Comparison of ENCODE assay signal across 3 cellular contexts in genomic region chr16:30110661-30111060, GRCh38.
TF ChIP-seq lines count a peak whose summit lies in the region.

No MANE protein-coding gene starts in this region.

TF ChIP-seq in A549, 52 proteins besides CTCF, POLR2A, EP300 and RAD21:
- TF ChIP-seq FOSL2 (IDR thresholded peaks at IDR 0.05), result no peak
- peak; percentile 41; the same call in 1 of the 2 replicates for TF ChIP-seq FOSL2 (CRISPR knock-in tag; IDR thresholded peaks at IDR 0.05)
- TF ChIP-seq ESRRA (IDR thresholded peaks at IDR 0.05; ENCODE audit: borderline replicate concordance, low read length), result no peak

TF ChIP-seq in HEK293, 187 proteins besides CTCF, POLR2A, EP300 and RAD21:
- TF ChIP-seq ZSCAN30 (tag by site-specific recombination; IDR thresholded peaks at IDR 0.05), result no peak
- TF ChIP-seq GLIS1 (tag by site-specific recombination; IDR thresholded peaks at IDR 0.05), result 0 out of 2 replicates have a peak, but pooled peaks have one; percentile 14

TF ChIP-seq in K562, 482 proteins besides CTCF, POLR2A, EP300 and RAD21:
- TF ChIP-seq SETDB1 (IDR thresholded peaks at IDR 0.05; ENCODE audit: low read length) (no peak), ZNF354B (CRISPR knock-in tag; IDR thresholded peaks at IDR 0.05) (no peak), ZKSCAN1 (IDR thresholded peaks at IDR 0.05; ENCODE audit: low read depth, low read length) (no peak), ZKSCAN8 (CRISPR knock-in tag; IDR thresholded peaks at IDR 0.05) (no peak), ZNF384 (IDR thresholded peaks at IDR 0.05; ENCODE audit: low read depth, low read length) (peak; percentile 47; the same call in 1 of the 2 replicates), ZFP1 (CRISPR knock-in tag; IDR thresholded peaks at IDR 0.05) (no peak)
- TF ChIP-seq, protein P1, sequence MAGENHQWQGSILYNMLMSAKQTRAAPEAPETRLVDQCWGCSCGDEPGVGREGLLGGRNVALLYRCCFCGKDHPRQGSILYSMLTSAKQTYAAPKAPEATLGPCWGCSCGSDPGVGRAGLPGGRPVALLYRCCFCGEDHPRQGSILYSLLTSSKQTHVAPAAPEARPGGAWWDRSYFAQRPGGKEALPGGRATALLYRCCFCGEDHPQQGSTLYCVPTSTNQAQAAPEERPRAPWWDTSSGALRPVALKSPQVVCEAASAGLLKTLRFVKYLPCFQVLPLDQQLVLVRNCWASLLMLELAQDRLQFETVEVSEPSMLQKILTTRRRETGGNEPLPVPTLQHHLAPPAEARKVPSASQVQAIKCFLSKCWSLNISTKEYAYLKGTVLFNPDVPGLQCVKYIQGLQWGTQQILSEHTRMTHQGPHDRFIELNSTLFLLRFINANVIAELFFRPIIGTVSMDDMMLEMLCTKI (IDR thresholded peaks at IDR 0.05; ENCODE audit: partially characterized antibody), result no peak
